Comparison of ENCODE assay signal across 8 cellular contexts in genomic region chr1:87953732-87954344, GRCh38.
A peak's percentile ranks its signal among the peaks of the same experiment; 100 is the strongest.
DNase-seq lines count a peak whose midpoint lies in the region; ATAC-seq and TF ChIP-seq lines count a peak whose summit lies in the region.

No MANE protein-coding gene starts in this region.

- DNase-seq in GM10248 (ENCODE audit: extremely low spot score) (peak; percentile 32), HEK293T (ENCODE audit: extremely low spot score) (peak; percentile 74), NCI-H1105 (lab: John Stamatoyannopoulos, UW) (peak; percentile 43), T follicular helper cell (ENCODE audit: low read depth) (peak; percentile 21), anterior cingulate cortex (lab: John Stamatoyannopoulos, UW) (peak in 34 of 58 donors; percentile 3 to 62 (median 20)), right cardiac atrium (peak; percentile 59 to 73 (median 70)), skeletal muscle cell (ENCODE audit: low read depth) (peak; percentile 47), cortex of kidney (lab: John Stamatoyannopoulos, UW) (no peak)

- intact Hi-C loops in right cardiac atrium (cut with DNase I) = loop anchor here (5.0 to 10.0 kb wide), 5 partner anchors 627 to 822 kb away; partner anchors contain the start of gene LMO4 (in 4 of the 4)

- H3K27me3 ChIP-seq in right cardiac atrium (ENCODE audit: control insufficient read depth, insufficient read depth) = no peaks in the 10 kb centered on the region

- peaks cover 6% of the 10 kb centered on the region for H3K4me1 ChIP-seq in right cardiac atrium (ENCODE audit: control insufficient read depth, insufficient read depth, low read length)

- peak; percentile 73 for TF ChIP-seq CTCF in GM10248 (IDR thresholded peaks at IDR 0.05; ENCODE audit: control extremely low read depth, extremely low read depth, low read depth, missing control alignments)

- H3K4me3 ChIP-seq in right cardiac atrium (ENCODE audit: low read length) (no peak overlapping the region), skeletal muscle cell (ENCODE audit: low read depth, low read length) (no peak overlapping the region)

- WGBS in right cardiac atrium = 7% methylated on average over 3 of the region's 3 CpGs

- H3K27ac ChIP-seq in right cardiac atrium (ENCODE audit: low read length) = no peak overlapping the region

- peak; percentile 75 to 81 for ATAC-seq in right cardiac atrium

- no peaks in the 10 kb centered on the region for H3K9me3 ChIP-seq in right cardiac atrium (ENCODE audit: control insufficient read depth, low read length)

- POLR2A ChIA-PET in GM10248 (lab: Yijun Ruan, JAX) = no interaction called here
- POLR2A ChIA-PET in HEK293T (lab: Yijun Ruan, JAX) = interaction anchor here (1.2 kb wide), 1 partner anchor 626 kb away, joined by 5 read pairs; the partner anchor contains the start of gene LMO4

- CTCF ChIA-PET in GM10248 (lab: Yijun Ruan, JAX) (interaction anchor here (0.7 to 4.7 kb wide), 41 partner anchors 10 to 1249 kb away, joined by 3 to 72 read pairs (median 4); partner anchors contain the start of genes LMO4 and SH3GLB1), HEK293T (lab: Yijun Ruan, JAX) (interaction anchor here (0.6 to 1.9 kb wide), 15 partner anchors 9 to 661 kb away, joined by 3 to 9 read pairs (median 4); no protein-coding TSS in a partner anchor)

TF ChIP-seq in HEK293T, 16 proteins besides CTCF, POLR2A, EP300 and RAD21:
- no peak for TF ChIP-seq FOXA1 (IDR thresholded peaks at IDR 0.05)
- no peak for TF ChIP-seq SUZ12 (IDR thresholded peaks at IDR 0.05)
- TF ChIP-seq SP1 (IDR thresholded peaks at IDR 0.05) = no peak
- TF ChIP-seq L3MBTL2 (conservative IDR thresholded peaks at IDR 0.05) = no peak
- no peak for TF ChIP-seq FOXK2 (IDR thresholded peaks at IDR 0.05)
- TF ChIP-seq ELF4 (IDR thresholded peaks at IDR 0.05) = no peak
- no peak for TF ChIP-seq NFRKB (IDR thresholded peaks at IDR 0.05)
- TF ChIP-seq PKNOX1 (IDR thresholded peaks at IDR 0.05) = no peak
- TF ChIP-seq BHLHE40 (IDR thresholded peaks at IDR 0.05; ENCODE audit: borderline replicate concordance) = no peak
- TF ChIP-seq TARDBP (IDR thresholded peaks at IDR 0.05) = no peak
- TF ChIP-seq LEF1 (IDR thresholded peaks at IDR 0.05; ENCODE audit: borderline replicate concordance) = no peak
- TF ChIP-seq ZNF384 (IDR thresholded peaks at IDR 0.05) = no peak
- no peak for TF ChIP-seq FOXM1 (IDR thresholded peaks at IDR 0.05; ENCODE audit: borderline replicate concordance)
- no peak for TF ChIP-seq ARNT (IDR thresholded peaks at IDR 0.05)
